ENCODE assay signal across 17 cellular contexts in the genomic region with DNA sequence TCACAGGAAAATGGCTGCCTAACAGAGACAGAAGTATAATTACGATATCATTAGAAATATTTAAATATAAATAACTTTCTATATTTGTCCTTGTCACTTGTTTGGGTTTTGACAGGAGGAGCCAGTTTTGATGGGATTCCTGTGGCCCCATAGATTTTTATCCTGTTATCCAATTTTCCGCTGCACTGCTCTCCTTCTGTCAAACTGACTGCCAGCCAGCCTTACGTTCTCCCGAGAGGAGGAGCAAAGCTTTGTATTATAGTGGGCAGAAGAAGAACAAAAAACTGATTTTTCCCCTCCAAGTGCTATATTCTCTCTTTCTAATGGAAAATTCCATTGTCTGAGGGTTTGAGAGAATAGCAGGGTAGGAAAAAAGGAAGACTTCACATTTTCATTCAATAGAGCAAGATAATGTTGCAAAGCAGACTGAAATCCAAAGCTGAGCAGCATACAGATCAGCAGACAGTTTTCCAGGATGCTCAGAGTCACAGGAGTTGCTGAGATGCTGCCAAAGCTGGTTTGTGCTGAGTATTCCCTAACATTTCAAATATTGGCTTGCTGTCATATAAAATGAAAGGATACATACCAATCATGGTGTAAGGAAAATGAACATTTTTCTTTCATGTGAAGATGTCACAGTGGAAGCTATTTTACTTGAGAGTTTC.
"Had no signal": no experiment of that assay in that cellular context is flagged by ENCODE, and none has a peak within 500 bp of the region (broad histone marks: within the 10 kb centered on the region; RNA-seq: fewer than 3 reads in every experiment).

No MANE protein-coding gene starts in this region.

- DNase-seq: activated CD4-positive, alpha-beta T cell treated with anti-CD3 and anti-CD28 coated beads, Interleukin-2, amount 10 ng/mL, durations not matched to agents 7 days and 5 days; activated CD4-positive, CD25-positive, alpha-beta regulatory T cell; activated CD8-positive, alpha-beta memory T cell treated with anti-CD3 and anti-CD28 coated beads for 24 hours; activated naive CD8-positive, alpha-beta T cell treated with anti-CD3 and anti-CD28 coated beads for 36 hours; amygdala; dermis blood vessel endothelial cell; gastrocnemius medialis; heart right ventricle; left cardiac atrium; lower lobe of right lung; stimulated activated CD4-positive, alpha-beta T cell treated with anti-CD3 and anti-CD28 coated beads, Interleukin-4, amount 100 ng/mL, for 1 hour; stimulated activated naive CD4-positive, alpha-beta T cell treated with Interleukin-2 at 50 U/mL for 16 hours; transverse colon had no signal

- H3K4me3 Mint-ChIP-seq: activated CD4-positive, alpha-beta T cell treated with anti-CD3 and anti-CD28 coated beads, Interleukin-2, amount 10 ng/mL, durations not matched to agents 7 days and 5 days; activated naive CD8-positive, alpha-beta T cell treated with anti-CD3 and anti-CD28 coated beads for 36 hours; activated T-helper 1 cell treated with anti-CD3 and anti-CD28 coated beads, Interleukin-12 subunit alpha, Interleukin-12 subunit beta, Interleukin-2, Interleukin-4 antibody, amounts not matched to agents 30 ng/mL and 10 ng/mL and 1 ng/mL, durations not matched to agents 14 hours and 24 hours and 36 hours; T-helper 2 cell treated with Interferon-gamma antibody and Interleukin-4, amounts not matched to agents 5 μg/mL and 100 μg/mL, for 36 hours had no signal

- H3K27me3 Mint-ChIP-seq: activated CD4-positive, alpha-beta T cell treated with anti-CD3 and anti-CD28 coated beads, Interleukin-2, amount 10 ng/mL, durations not matched to agents 7 days and 5 days; activated naive CD8-positive, alpha-beta T cell treated with anti-CD3 and anti-CD28 coated beads for 36 hours had no signal

- H3K4me1 ChIP-seq: gastrocnemius medialis, heart right ventricle, lower lobe of right lung, right atrium auricular region, transverse colon, vagina had no signal

- H3K27ac ChIP-seq: gastrocnemius medialis, heart right ventricle, lower lobe of right lung, right atrium auricular region, transverse colon, vagina had no signal

- H3K9me3 ChIP-seq: gastrocnemius medialis, heart right ventricle, lower lobe of right lung, right atrium auricular region, transverse colon, vagina had no signal

- H3K27ac Mint-ChIP-seq: activated CD4-positive, alpha-beta T cell treated with anti-CD3 and anti-CD28 coated beads, Interleukin-2, amount 10 ng/mL, durations not matched to agents 7 days and 5 days; activated naive CD8-positive, alpha-beta T cell treated with anti-CD3 and anti-CD28 coated beads for 36 hours; activated T-helper 1 cell treated with anti-CD3 and anti-CD28 coated beads, Interleukin-12 subunit alpha, Interleukin-12 subunit beta, Interleukin-2, Interleukin-4 antibody, amounts not matched to agents 30 ng/mL and 10 ng/mL and 1 ng/mL, durations not matched to agents 14 hours and 24 hours and 36 hours; T-helper 2 cell treated with Interferon-gamma antibody and Interleukin-4, amounts not matched to agents 5 μg/mL and 100 μg/mL, for 36 hours had no signal

- ATAC-seq: gastrocnemius medialis, heart right ventricle, left cardiac atrium, lower lobe of right lung had no signal

- H3K27me3 ChIP-seq: gastrocnemius medialis, right atrium auricular region, transverse colon, vagina had no signal

- H3K36me3 ChIP-seq: gastrocnemius medialis, heart right ventricle, lower lobe of right lung, right atrium auricular region, transverse colon, vagina had no signal

- H3K4me3 ChIP-seq: gastrocnemius medialis, heart right ventricle, lower lobe of right lung, right atrium auricular region, transverse colon, vagina had no signal
